Comparison of ENCODE assay signal across 8 cellular contexts in genomic region chr7:18087687-18088078, GRCh38.
A peak's percentile ranks its signal among the peaks of the same experiment; 100 is the strongest.
DNase-seq lines count a peak whose midpoint lies in the region; ATAC-seq and TF ChIP-seq lines count a peak whose summit lies in the region.

No MANE protein-coding gene starts in this region.

- no peak for ATAC-seq in Right ventricle myocardium inferior
- no peak for ATAC-seq in HG02763 (IDR thresholded peaks at IDR 0.05; ENCODE audit: unreplicated experiment)

- no peak overlapping the region for H3K27ac ChIP-seq in cardiac muscle cell

- intact Hi-C loops in Right ventricle myocardium inferior (cut with DNase I), result no loop called here

- H3K36me3 Mint-ChIP-seq in chondrocyte (ENCODE audit: low read depth) (peaks cover 3% of the 10 kb centered on the region), mesothelial cell of epicardium (peaks cover 8% of the 10 kb centered on the region)

- H3K27ac Mint-ChIP-seq in chondrocyte (ENCODE audit: unreplicated experiment), result no peak overlapping the region
- H3K27ac Mint-ChIP-seq in mesothelial cell of epicardium, result peak overlapping the region; percentile 19

- H3K4me3 Mint-ChIP-seq in chondrocyte (ENCODE audit: unreplicated experiment) (peak overlapping the region; percentile 79), mesothelial cell of epicardium (peak overlapping the region; percentile 86)

- peaks cover 32% of the 10 kb centered on the region for H3K27me3 ChIP-seq in cardiac muscle cell

- peaks cover 3% of the 10 kb centered on the region for H3K9me3 Mint-ChIP-seq in chondrocyte (ENCODE audit: low read depth)
- peaks cover 9% of the 10 kb centered on the region for H3K9me3 Mint-ChIP-seq in mesothelial cell of epicardium

- peak overlapping the region; percentile 77 for H3K4me3 ChIP-seq in cardiac muscle cell

- H3K27me3 Mint-ChIP-seq in chondrocyte (ENCODE audit: low read depth), result peaks cover 3% of the 10 kb centered on the region
- peaks cover 27% of the 10 kb centered on the region for H3K27me3 Mint-ChIP-seq in mesothelial cell of epicardium (ENCODE audit: low read depth)

- no peak for TF ChIP-seq CTCF in cardiac muscle cell (IDR thresholded peaks at IDR 0.05; ENCODE audit: low read depth, low read length)
- TF ChIP-seq CTCF in chondrocyte (IDR thresholded peaks at IDR 0.05), result no peak
- no peak for TF ChIP-seq CTCF in mesothelial cell of epicardium (IDR thresholded peaks at IDR 0.05; ENCODE audit: unreplicated experiment)

- no peaks in the 10 kb centered on the region for H3K36me3 ChIP-seq in cardiac muscle cell

- H3K9me3 ChIP-seq in cardiac muscle cell (ENCODE audit: low read depth), result no peaks in the 10 kb centered on the region

- DNase-seq in cardiac muscle cell (ENCODE audit: low read depth in 1 of 2, low spot score in 1 of 2) (peak in 1 of 2 donors; percentile 48), Right ventricle myocardium inferior (ENCODE audit: missing footprints) (no peak), chondrocyte (ENCODE audit: low spot score) (no peak), mesothelial cell of epicardium (ENCODE audit: low spot score in 2 of 2, unreplicated experiment in 2 of 2) (peak in 1 of 2 experiments; percentile 41), RKO (ENCODE audit: low spot score) (no peak), HuH-7.5 (ENCODE audit: low spot score) (no peak)
- no peak for DNase-seq in activated CD4-positive, CD25-positive, alpha-beta regulatory T cell treated with anti-CD3 and anti-CD28 coated beads, Interleukin-2, amount 50 U/mL, for 72 hours

- H3K4me1 ChIP-seq in cardiac muscle cell (ENCODE audit: low read depth), result peaks cover 18% of the 10 kb centered on the region

- H3K4me1 Mint-ChIP-seq in chondrocyte (ENCODE audit: low read depth) (peaks cover 20% of the 10 kb centered on the region), mesothelial cell of epicardium (peaks cover 23% of the 10 kb centered on the region)
